Comparison of ENCODE assay signal across 1 cellular context in the genomic region with DNA sequence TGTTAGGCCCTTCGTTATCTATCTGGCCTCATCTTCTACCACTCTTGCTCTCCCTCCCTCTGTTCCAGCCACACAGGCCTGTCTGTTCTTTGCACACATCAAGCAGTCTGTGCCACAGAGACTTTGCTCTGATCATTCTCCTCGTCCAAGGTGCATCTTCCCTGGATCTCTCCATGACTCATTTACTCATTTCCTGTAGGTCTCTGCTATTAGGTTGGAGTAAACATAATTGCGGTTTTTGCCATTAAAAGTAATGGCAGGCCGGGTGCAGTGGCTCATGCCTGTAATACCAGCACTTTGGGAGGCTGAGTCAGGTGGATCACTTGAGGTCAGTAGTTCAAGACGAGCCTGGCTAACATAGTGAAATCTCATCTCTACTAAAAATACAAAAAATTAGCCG.
TF ChIP-seq lines count a peak whose summit lies in the region.

No MANE protein-coding gene starts in this region.

TF ChIP-seq in endothelial cell of umbilical vein, 7 proteins besides CTCF, POLR2A, EP300 and RAD21:
- TF ChIP-seq MYC (IDR thresholded peaks at IDR 0.05; ENCODE audit: low read depth, low read length) = no peak
- no peak for TF ChIP-seq JUN (IDR thresholded peaks at IDR 0.05; ENCODE audit: borderline replicate concordance, insufficient read depth, insufficient read length, low read depth)
- TF ChIP-seq GATA2 (IDR thresholded peaks at IDR 0.05; ENCODE audit: insufficient read depth, insufficient read length, low read depth, low read length) = no peak
- TF ChIP-seq POLR2AphosphoS5 (IDR thresholded peaks at IDR 0.05; ENCODE audit: insufficient read depth, low read depth, low read length) = no peak
- TF ChIP-seq EZH2 (IDR thresholded peaks at IDR 0.05; ENCODE audit: borderline replicate concordance, low read depth, low read length, severe bottlenecking) = no peak
- TF ChIP-seq FOS (IDR thresholded peaks at IDR 0.05; ENCODE audit: borderline replicate concordance, insufficient read depth, low read length) = no peak
- TF ChIP-seq, protein P1, sequence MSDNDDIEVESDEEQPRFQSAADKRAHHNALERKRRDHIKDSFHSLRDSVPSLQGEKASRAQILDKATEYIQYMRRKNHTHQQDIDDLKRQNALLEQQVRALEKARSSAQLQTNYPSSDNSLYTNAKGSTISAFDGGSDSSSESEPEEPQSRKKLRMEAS (IDR thresholded peaks at IDR 0.05; ENCODE audit: insufficient read depth, insufficient read length) = no peak
